9 cellular contexts compared by ENCODE assay signal in the genomic region with DNA sequence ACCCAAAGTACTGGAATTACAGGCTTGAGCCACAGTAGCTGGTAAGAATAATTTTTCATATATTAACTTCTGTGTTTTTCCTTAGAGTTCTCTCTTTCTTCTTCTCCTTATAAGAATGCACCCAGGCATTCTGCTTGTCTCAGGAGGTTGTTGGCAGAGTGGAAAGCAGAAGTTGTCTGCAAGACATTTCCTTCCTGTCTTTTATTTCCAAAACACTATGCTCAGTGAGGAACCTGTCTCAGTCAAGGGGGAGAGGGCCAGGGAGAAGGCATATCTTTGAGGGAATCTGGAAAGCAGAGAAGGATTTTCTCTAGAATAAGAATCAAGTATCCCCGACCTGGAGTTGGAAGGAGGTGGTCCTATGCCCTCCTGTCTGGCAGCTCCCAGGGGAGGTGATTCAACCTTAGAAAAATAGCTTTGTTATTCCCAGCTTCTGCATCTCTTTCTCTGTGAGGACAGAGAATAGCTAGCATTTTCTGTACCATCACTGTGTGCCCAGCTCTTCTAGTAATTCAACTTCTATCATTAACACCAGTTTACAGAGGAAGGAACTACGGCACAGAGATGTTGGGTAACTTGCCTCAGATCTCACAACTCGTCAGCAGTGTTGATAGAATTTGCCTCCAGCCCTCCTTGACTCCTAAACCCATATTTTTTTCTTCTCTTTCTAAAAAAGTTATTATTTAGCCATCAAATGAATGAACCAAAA. TPM values are rescaled to one million over a fixed set of nuclear protein-coding genes. Genes with fewer than 3 reads are reported as not detected.
DNase-seq lines count a peak whose midpoint lies in the region; ATAC-seq and TF ChIP-seq lines count a peak whose summit lies in the region.
"Had no signal": no experiment of that assay in that cellular context is flagged by ENCODE, and none has a peak within 500 bp of the region (broad histone marks: within the 10 kb centered on the region; RNA-seq: fewer than 3 reads in every experiment).

No MANE protein-coding gene starts in this region.

- peak overlapping the region; percentile 52 for H3K9ac ChIP-seq in BLaER1

- H3K4me3 ChIP-seq in BLaER1 = peak overlapping the region; percentile 39

- H3K9me3 ChIP-seq in BLaER1 = no peaks in the 10 kb centered on the region

- no peaks in the 10 kb centered on the region for H3K27me3 Mint-ChIP-seq in activated B cell treated with CpG ODN at 0.5 μM for 24 hours

- no peaks in the 10 kb centered on the region for H3K27me3 ChIP-seq in BLaER1

- no peaks in the 10 kb centered on the region for H3K9me3 Mint-ChIP-seq in activated B cell treated with CpG ODN at 0.5 μM for 24 hours

- DNase-seq in KG1 (lab: John Stamatoyannopoulos, UW) (peak; percentile 70), activated B cell treated with CpG ODN at 0.5 μM for 24 hours (no peak), midbrain (lab: John Stamatoyannopoulos, UW) (peak; percentile 43), SW480 (ENCODE audit: low spot score) (no peak)
- DNase-seq: HCEC 1CT had no signal

- peak; percentile 16 for ATAC-seq in activated B cell treated with CpG ODN at 0.5 μM for 24 hours (ENCODE audit: low read depth)
- ATAC-seq in HG03097 (IDR thresholded peaks at IDR 0.05; ENCODE audit: low FRiP score, unreplicated experiment) = no peak
- ATAC-seq in GM21423 (IDR thresholded peaks at IDR 0.05; ENCODE audit: unreplicated experiment) = no peak
- no peak for ATAC-seq in HG03039 (IDR thresholded peaks at IDR 0.05; ENCODE audit: unreplicated experiment)

- peak overlapping the region; percentile 89 for H3K27ac ChIP-seq in BLaER1

- POLR2A ChIA-PET in activated B cell treated with CpG ODN at 0.5 μM for 24 hours (lab: Charles Lee) = interaction anchor here (0.7 kb wide), 1 partner anchor 597 kb away, joined by 5 read pairs; no protein-coding TSS in a partner anchor

- peaks cover 42% of the 10 kb centered on the region for H3K4me1 Mint-ChIP-seq in activated B cell treated with CpG ODN at 0.5 μM for 24 hours

- CTCF ChIA-PET in activated B cell treated with CpG ODN at 0.5 μM for 24 hours (lab: Charles Lee) = interaction anchor here (0.9 to 2.7 kb wide), 2 partner anchors 22 to 45 kb away, joined by 4 to 12 read pairs; no protein-coding TSS in a partner anchor

- TF ChIP-seq CTCF in activated B cell treated with CpG ODN at 0.5 μM for 24 hours (IDR thresholded peaks at IDR 0.05) = no peak

- H3K4me1 ChIP-seq in BLaER1 = peaks cover 66% of the 10 kb centered on the region

- H3K4me3 Mint-ChIP-seq in activated B cell treated with CpG ODN at 0.5 μM for 24 hours = peak overlapping the region; percentile 61

- H3K4me2 ChIP-seq in BLaER1 = peak overlapping the region; percentile 80

- H3K27ac Mint-ChIP-seq in activated B cell treated with CpG ODN at 0.5 μM for 24 hours = peak overlapping the region; percentile 80

- H4K20me1 ChIP-seq in BLaER1 = peaks cover 3% of the 10 kb centered on the region

- H3K36me3 ChIP-seq in BLaER1 = no peaks in the 10 kb centered on the region

- H3K36me3 Mint-ChIP-seq in activated B cell treated with CpG ODN at 0.5 μM for 24 hours (ENCODE audit: low read depth) = peaks cover 2% of the 10 kb centered on the region

- intact Hi-C loops in activated B cell treated with CpG ODN at 0.5 μM for 24 hours (cut with micrococcal nuclease) = loop anchor here (1.0 to 10.0 kb wide), 2 partner anchors 21 to 362 kb away; a partner anchor contains a TSS

RNA-seq across cellular contexts. Expression of a gene that starts 3.8 kb away (rescaled TPM):
- 21.8 and 24.4 TPM in 2 replicates for total RNA-seq in activated B cell treated with CpG ODN at 0.5 μM for 24 hours

Comparison
In these comparisons a context has a peak if more than half of its experiments do, and no peak if none do; other contexts are left out.
1. DNase-seq: peak in KG1 (single experiment) and midbrain (single experiment); none in activated B cell treated with CpG ODN at 0.5 μM for 24 hours (single experiment) and SW480 (single experiment).